8 cellular contexts compared by ENCODE assay signal in the genomic region with DNA sequence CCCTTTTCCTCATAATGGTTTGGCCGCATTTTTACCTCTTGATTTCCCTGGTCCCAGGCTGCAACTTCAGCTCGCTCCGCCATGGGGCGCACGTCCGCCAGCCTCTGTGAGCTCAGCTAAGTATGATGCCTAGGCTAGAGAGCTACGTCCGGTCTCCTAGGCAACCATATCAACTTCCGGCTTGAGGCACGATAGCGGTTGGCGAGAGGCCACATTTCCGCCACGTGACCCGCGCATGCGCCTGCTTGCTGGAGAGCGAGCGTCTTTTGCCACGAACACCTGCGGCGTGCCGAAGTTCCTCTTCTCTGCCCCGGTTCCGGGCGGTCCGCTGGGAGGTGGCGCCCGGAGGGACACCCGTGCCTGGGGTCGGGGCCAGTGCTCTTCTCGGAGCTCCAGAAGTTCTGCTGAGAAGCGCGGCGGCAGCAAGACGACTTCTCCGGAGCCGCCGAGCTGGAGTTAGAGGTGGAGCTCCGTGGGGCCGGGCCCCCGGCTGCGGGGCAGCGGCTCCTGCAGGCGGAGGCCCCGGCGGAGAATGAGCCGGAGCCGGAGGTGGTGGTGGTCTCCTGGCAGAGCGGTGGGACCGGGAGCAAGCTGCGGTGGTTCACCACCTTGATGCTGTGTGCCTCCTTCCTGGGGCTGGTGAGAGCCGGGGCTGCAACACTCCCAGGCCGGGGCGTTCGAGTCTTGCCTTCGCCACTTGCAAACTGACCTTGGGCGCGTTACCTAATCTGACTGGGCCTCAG.
DNase-seq lines count a peak whose midpoint lies in the region; ATAC-seq and TF ChIP-seq lines count a peak whose summit lies in the region.

No MANE protein-coding gene starts in this region.

- POLR2A ChIA-PET in activated B cell treated with CpG ODN at 0.5 μM for 24 hours (lab: Charles Lee), result interaction anchor here (0.5 to 2.5 kb wide), 21 partner anchors 10 to 828 kb away, joined by 3 to 79 read pairs (median 4); a partner anchor contains a TSS

- peaks cover 30% of the 10 kb centered on the region for H3K4me1 Mint-ChIP-seq in activated B cell treated with CpG ODN at 0.5 μM for 24 hours

- peak overlapping the region; percentile 87 for H3K27ac Mint-ChIP-seq in activated B cell treated with CpG ODN at 0.5 μM for 24 hours

- peak; percentile 89 for TF ChIP-seq CTCF in AG09319 (IDR thresholded peaks at IDR 0.05; ENCODE audit: low read depth, low read length)
- peak; percentile 89 for TF ChIP-seq CTCF in activated B cell treated with CpG ODN at 0.5 μM for 24 hours (IDR thresholded peaks at IDR 0.05)

- intact Hi-C loops in activated B cell treated with CpG ODN at 0.5 μM for 24 hours (cut with micrococcal nuclease), result loop anchor here (1.0 to 5.0 kb wide), 12 partner anchors 147 to 828 kb away; a partner anchor contains a TSS

- CTCF ChIA-PET in activated B cell treated with CpG ODN at 0.5 μM for 24 hours (lab: Charles Lee), result interaction anchor here (0.7 to 2.7 kb wide), 22 partner anchors 9 to 785 kb away, joined by 3 to 86 read pairs (median 4); a partner anchor contains a TSS

- no peaks in the 10 kb centered on the region for H3K27me3 Mint-ChIP-seq in activated B cell treated with CpG ODN at 0.5 μM for 24 hours

- H3K4me3 Mint-ChIP-seq in activated B cell treated with CpG ODN at 0.5 μM for 24 hours, result peak overlapping the region; percentile 84

- H3K9me3 Mint-ChIP-seq in activated B cell treated with CpG ODN at 0.5 μM for 24 hours, result no peaks in the 10 kb centered on the region

- peaks cover 14% of the 10 kb centered on the region for H3K36me3 Mint-ChIP-seq in activated B cell treated with CpG ODN at 0.5 μM for 24 hours (ENCODE audit: low read depth)

- peak; percentile 99 for ATAC-seq in GM18909 (IDR thresholded peaks at IDR 0.05; ENCODE audit: poor library complexity, unreplicated experiment)
- ATAC-seq in HG03175 (IDR thresholded peaks at IDR 0.05; ENCODE audit: unreplicated experiment), result peak; percentile 98
- peak; percentile 93 for ATAC-seq in activated B cell treated with CpG ODN at 0.5 μM for 24 hours (ENCODE audit: low read depth)

- DNase-seq in AG09319 (ENCODE audit: extremely low read depth, low read depth) (peak; percentile 99), NCI-H2227 treated with DMSO at 0.1 percent for 48 hours (lab: John Stamatoyannopoulos, UW) (peak; percentile 92), activated B cell treated with CpG ODN at 0.5 μM for 24 hours (peak; percentile 97), cerebellar cortex (ENCODE audit: low spot score) (peak; percentile 99), islet precursor cell (peak; percentile 99)
- peak; percentile 98 for DNase-seq in stimulated activated CD4-positive, alpha-beta T cell treated with anti-CD3 and anti-CD28 coated beads, Interleukin-12 subunit alpha, Interleukin-12 subunit beta, amount 100 ng/mL, for 48 hours (ENCODE audit: low read depth in 2 of 3, low spot score in 1 of 3)

Comparison
In these comparisons a context has a peak if more than half of its experiments do, and no peak if none do; other contexts are left out.
1. Peak in every context shown above with its lines: DNase-seq and ATAC-seq.